ENCODE assay signal across 1 cellular context in the genomic region with DNA sequence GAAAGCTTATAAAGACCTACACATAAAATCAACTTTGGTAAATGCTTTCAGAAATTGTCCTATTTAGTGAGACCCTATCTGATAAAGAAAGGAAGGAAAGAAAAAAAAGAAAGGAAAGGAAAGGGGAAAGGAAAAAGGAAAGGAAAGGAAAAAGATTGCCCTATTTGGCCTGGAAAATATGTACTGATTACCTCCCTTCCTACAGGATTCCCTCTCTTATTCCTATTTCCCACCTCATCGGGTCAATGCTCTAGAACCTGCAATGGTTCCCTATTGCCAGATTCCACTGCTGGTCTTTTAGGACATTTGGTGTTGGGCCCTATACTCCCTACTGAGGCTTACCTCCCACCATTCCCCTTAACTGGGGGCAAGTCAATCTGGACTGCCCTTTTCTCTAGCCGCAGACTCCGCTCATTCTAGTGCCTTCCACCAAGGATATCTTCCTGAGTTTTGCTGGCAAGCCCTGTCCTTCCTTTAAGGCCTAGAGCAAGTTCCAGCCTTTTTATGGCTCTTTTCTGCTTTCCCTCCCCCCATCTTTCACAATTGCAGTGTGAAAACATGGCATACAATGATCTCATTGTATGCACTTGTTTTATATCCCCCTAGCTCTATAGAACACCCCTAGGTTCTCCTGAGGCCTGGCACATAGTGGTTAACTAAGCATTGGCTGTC.
TF ChIP-seq lines count a peak whose summit lies in the region.

No MANE protein-coding gene starts in this region.

TF ChIP-seq in H1, 55 proteins besides CTCF, POLR2A, EP300 and RAD21 (continued from another document):
- TF ChIP-seq SP4 (IDR thresholded peaks at IDR 0.05; ENCODE audit: low read length) (no peak), TCF12 (IDR thresholded peaks at IDR 0.05; ENCODE audit: low read depth, low read length) (no peak), RFX5 (IDR thresholded peaks at IDR 0.05; ENCODE audit: borderline replicate concordance, low read depth, low read length) (no peak), FOSL1 (IDR thresholded peaks at IDR 0.05; ENCODE audit: insufficient read depth, low read depth, low read length) (no peak), JUN (IDR thresholded peaks at IDR 0.05; ENCODE audit: low read depth, low read length) (no peak), KDM4A (IDR thresholded peaks at IDR 0.05; ENCODE audit: low read depth, low read length, severe bottlenecking) (no peak), ASH2L (IDR thresholded peaks at IDR 0.05; ENCODE audit: low read length) (no peak), TAF7 (optimal IDR thresholded peaks at IDR 0.05; ENCODE audit: borderline replicate concordance, low read depth, low read length) (no peak), NANOG (IDR thresholded peaks at IDR 0.05; ENCODE audit: insufficient read depth, low read depth, low read length, poor library complexity, severe bottlenecking) (no peak), KDM1A (IDR thresholded peaks at IDR 0.05; ENCODE audit: borderline replicate concordance, low read length) (no peak), YY1 (IDR thresholded peaks at IDR 0.05; ENCODE audit: low read depth, low read length) (no peak), CBX5 (IDR thresholded peaks at IDR 0.05; ENCODE audit: low read depth, low read length) (no peak), CHD1 (IDR thresholded peaks at IDR 0.05; ENCODE audit: low read depth, low read length) (no peak), CREB1 (IDR thresholded peaks at IDR 0.05) (no peak), SP2 (IDR thresholded peaks at IDR 0.05; ENCODE audit: low read length) (no peak), BCL11A (IDR thresholded peaks at IDR 0.05; ENCODE audit: low read depth in 2 of 2, low read length in 2 of 2) (no peak)
- TF ChIP-seq, protein P1, sequence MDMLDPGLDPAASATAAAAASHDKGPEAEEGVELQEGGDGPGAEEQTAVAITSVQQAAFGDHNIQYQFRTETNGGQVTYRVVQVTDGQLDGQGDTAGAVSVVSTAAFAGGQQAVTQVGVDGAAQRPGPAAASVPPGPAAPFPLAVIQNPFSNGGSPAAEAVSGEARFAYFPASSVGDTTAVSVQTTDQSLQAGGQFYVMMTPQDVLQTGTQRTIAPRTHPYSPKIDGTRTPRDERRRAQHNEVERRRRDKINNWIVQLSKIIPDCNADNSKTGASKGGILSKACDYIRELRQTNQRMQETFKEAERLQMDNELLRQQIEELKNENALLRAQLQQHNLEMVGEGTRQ (IDR thresholded peaks at IDR 0.05; ENCODE audit: low read length): no peak
- TF ChIP-seq, protein P2, sequence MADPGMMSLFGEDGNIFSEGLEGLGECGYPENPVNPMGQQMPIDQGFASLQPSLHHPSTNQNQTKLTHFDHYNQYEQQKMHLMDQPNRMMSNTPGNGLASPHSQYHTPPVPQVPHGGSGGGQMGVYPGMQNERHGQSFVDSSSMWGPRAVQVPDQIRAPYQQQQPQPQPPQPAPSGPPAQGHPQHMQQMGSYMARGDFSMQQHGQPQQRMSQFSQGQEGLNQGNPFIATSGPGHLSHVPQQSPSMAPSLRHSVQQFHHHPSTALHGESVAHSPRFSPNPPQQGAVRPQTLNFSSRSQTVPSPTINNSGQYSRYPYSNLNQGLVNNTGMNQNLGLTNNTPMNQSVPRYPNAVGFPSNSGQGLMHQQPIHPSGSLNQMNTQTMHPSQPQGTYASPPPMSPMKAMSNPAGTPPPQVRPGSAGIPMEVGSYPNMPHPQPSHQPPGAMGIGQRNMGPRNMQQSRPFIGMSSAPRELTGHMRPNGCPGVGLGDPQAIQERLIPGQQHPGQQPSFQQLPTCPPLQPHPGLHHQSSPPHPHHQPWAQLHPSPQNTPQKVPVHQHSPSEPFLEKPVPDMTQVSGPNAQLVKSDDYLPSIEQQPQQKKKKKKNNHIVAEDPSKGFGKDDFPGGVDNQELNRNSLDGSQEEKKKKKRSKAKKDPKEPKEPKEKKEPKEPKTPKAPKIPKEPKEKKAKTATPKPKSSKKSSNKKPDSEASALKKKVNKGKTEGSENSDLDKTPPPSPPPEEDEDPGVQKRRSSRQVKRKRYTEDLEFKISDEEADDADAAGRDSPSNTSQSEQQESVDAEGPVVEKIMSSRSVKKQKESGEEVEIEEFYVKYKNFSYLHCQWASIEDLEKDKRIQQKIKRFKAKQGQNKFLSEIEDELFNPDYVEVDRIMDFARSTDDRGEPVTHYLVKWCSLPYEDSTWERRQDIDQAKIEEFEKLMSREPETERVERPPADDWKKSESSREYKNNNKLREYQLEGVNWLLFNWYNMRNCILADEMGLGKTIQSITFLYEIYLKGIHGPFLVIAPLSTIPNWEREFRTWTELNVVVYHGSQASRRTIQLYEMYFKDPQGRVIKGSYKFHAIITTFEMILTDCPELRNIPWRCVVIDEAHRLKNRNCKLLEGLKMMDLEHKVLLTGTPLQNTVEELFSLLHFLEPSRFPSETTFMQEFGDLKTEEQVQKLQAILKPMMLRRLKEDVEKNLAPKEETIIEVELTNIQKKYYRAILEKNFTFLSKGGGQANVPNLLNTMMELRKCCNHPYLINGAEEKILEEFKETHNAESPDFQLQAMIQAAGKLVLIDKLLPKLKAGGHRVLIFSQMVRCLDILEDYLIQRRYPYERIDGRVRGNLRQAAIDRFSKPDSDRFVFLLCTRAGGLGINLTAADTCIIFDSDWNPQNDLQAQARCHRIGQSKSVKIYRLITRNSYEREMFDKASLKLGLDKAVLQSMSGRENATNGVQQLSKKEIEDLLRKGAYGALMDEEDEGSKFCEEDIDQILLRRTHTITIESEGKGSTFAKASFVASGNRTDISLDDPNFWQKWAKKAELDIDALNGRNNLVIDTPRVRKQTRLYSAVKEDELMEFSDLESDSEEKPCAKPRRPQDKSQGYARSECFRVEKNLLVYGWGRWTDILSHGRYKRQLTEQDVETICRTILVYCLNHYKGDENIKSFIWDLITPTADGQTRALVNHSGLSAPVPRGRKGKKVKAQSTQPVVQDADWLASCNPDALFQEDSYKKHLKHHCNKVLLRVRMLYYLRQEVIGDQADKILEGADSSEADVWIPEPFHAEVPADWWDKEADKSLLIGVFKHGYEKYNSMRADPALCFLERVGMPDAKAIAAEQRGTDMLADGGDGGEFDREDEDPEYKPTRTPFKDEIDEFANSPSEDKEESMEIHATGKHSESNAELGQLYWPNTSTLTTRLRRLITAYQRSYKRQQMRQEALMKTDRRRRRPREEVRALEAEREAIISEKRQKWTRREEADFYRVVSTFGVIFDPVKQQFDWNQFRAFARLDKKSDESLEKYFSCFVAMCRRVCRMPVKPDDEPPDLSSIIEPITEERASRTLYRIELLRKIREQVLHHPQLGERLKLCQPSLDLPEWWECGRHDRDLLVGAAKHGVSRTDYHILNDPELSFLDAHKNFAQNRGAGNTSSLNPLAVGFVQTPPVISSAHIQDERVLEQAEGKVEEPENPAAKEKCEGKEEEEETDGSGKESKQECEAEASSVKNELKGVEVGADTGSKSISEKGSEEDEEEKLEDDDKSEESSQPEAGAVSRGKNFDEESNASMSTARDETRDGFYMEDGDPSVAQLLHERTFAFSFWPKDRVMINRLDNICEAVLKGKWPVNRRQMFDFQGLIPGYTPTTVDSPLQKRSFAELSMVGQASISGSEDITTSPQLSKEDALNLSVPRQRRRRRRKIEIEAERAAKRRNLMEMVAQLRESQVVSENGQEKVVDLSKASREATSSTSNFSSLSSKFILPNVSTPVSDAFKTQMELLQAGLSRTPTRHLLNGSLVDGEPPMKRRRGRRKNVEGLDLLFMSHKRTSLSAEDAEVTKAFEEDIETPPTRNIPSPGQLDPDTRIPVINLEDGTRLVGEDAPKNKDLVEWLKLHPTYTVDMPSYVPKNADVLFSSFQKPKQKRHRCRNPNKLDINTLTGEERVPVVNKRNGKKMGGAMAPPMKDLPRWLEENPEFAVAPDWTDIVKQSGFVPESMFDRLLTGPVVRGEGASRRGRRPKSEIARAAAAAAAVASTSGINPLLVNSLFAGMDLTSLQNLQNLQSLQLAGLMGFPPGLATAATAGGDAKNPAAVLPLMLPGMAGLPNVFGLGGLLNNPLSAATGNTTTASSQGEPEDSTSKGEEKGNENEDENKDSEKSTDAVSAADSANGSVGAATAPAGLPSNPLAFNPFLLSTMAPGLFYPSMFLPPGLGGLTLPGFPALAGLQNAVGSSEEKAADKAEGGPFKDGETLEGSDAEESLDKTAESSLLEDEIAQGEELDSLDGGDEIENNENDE (IDR thresholded peaks at IDR 0.05; ENCODE audit: insufficient replicate concordance, low read length): no peak
